In genomic region chr4:113469926-113470325, GRCh38 we compare ENCODE assay signal across 14 cellular contexts.
DNase-seq lines count a peak whose midpoint lies in the region; ATAC-seq and TF ChIP-seq lines count a peak whose summit lies in the region.
"Had no signal": no experiment of that assay in that cellular context is flagged by ENCODE, and none has a peak within 500 bp of the region (broad histone marks: within the 10 kb centered on the region; RNA-seq: fewer than 3 reads in every experiment).

No MANE protein-coding gene starts in this region.

- H3K36me3 ChIP-seq in CD8-positive, alpha-beta T cell (ENCODE audit: insufficient read depth, low read length) = no peaks in the 10 kb centered on the region
- H3K36me3 ChIP-seq in Panc1 (ENCODE audit: control insufficient read depth, insufficient read depth, low read length) (no peaks in the 10 kb centered on the region), sigmoid colon (peaks cover 0 to 6% (median 0%) of the 10 kb centered on the region in 4 donors)
- H3K36me3 ChIP-seq: MG63 had no signal

- H3K27me3 Mint-ChIP-seq in CD8-positive, alpha-beta T cell (ENCODE audit: low read depth) = no peaks in the 10 kb centered on the region

- TF ChIP-seq POLR2A in sigmoid colon (IDR thresholded peaks at IDR 0.05) = no peak

- in situ Hi-C loops in Panc1 (cut with HindIII; ENCODE audit: low pct_unique_long_range_greater_than_20kb, low sequenced_read_pairs) = no loop called here

- no peak overlapping the region for H3K4me3 ChIP-seq in CD8-positive, alpha-beta T cell (ENCODE audit: low read depth, low read length)
- H3K4me3 ChIP-seq in Panc1 (ENCODE audit: low read depth in 2 of 2, low read length in 2 of 2) (no peak overlapping the region), sigmoid colon (no peak overlapping the region)
- H3K4me3 ChIP-seq: MG63 had no signal

- intact Hi-C loops in CD8-positive, alpha-beta T cell (cut with DNase I, micrococcal nuclease) = no loop called here
- intact Hi-C loops in Panc1 (cut with micrococcal nuclease; ENCODE audit: unreplicated experiment) (no loop called here), sigmoid colon (cut with DNase I) (loop anchor here (2.0 kb wide), 1 partner anchor 21 kb away; no protein-coding TSS in a partner anchor)

- no peak for TF ChIP-seq CTCF in CD8-positive, alpha-beta T cell (IDR thresholded peaks at IDR 0.05)
- no peak for TF ChIP-seq CTCF in Panc1 (IDR thresholded peaks at IDR 0.05)
- no peak for TF ChIP-seq CTCF in foreskin keratinocyte (conservative IDR thresholded peaks at IDR 0.05)
- TF ChIP-seq CTCF in sigmoid colon (IDR thresholded peaks at IDR 0.05) = no peak
- TF ChIP-seq CTCF in GM10248 (IDR thresholded peaks at IDR 0.05; ENCODE audit: control extremely low read depth, extremely low read depth, low read depth, missing control alignments) = no peak

- H3K27ac Mint-ChIP-seq in CD8-positive, alpha-beta T cell = peak overlapping the region; percentile 16

- no peak for DNase-seq in CD8-positive, alpha-beta T cell
- DNase-seq in Panc1 (ENCODE audit: low read depth, low spot score) (no peak), foreskin keratinocyte (no peak), sigmoid colon (no peak), GM10248 (ENCODE audit: extremely low spot score) (no peak), NCI-H1105 (lab: John Stamatoyannopoulos, UW) (no peak)
- DNase-seq: activated CD8-positive, alpha-beta memory T cell treated with anti-CD3 and anti-CD28 coated beads, Interleukin-2, amount 50 U/mL, for 48 hours; EL; kidney; MG63; WERI-Rb-1 had no signal

- no peak overlapping the region for H3K4me3 Mint-ChIP-seq in CD8-positive, alpha-beta T cell

- H3K36me3 Mint-ChIP-seq in CD8-positive, alpha-beta T cell = peaks cover 44% of the 10 kb centered on the region

- no peak for ATAC-seq in CD8-positive, alpha-beta T cell
- ATAC-seq in Panc1 (no peak), foreskin keratinocyte (no peak), HG02870 (IDR thresholded peaks at IDR 0.05; ENCODE audit: unreplicated experiment) (no peak), GM18873 (IDR thresholded peaks at IDR 0.05; ENCODE audit: low FRiP score, unreplicated experiment) (no peak)

- H3K9me3 ChIP-seq in CD8-positive, alpha-beta T cell (ENCODE audit: low read length) = no peaks in the 10 kb centered on the region
- H3K9me3 ChIP-seq in Panc1 (ENCODE audit: control insufficient read depth, insufficient read depth, low read depth, low read length) (no peaks in the 10 kb centered on the region), sigmoid colon (no peaks in the 10 kb centered on the region)
- H3K9me3 ChIP-seq: MG63 had no signal

- no peaks in the 10 kb centered on the region for H3K4me1 Mint-ChIP-seq in CD8-positive, alpha-beta T cell (ENCODE audit: low read depth)

- no peaks in the 10 kb centered on the region for H3K9me3 Mint-ChIP-seq in CD8-positive, alpha-beta T cell

- TF ChIP-seq EP300 in sigmoid colon (IDR thresholded peaks at IDR 0.05) = no peak

- H3K27me3 ChIP-seq in CD8-positive, alpha-beta T cell (ENCODE audit: insufficient read depth, low read length) = no peaks in the 10 kb centered on the region
- H3K27me3 ChIP-seq in Panc1 (ENCODE audit: control insufficient read depth, insufficient read depth, low read length) (no peaks in the 10 kb centered on the region), foreskin keratinocyte (no peaks in the 10 kb centered on the region), sigmoid colon (no peaks in the 10 kb centered on the region)
- H3K27me3 ChIP-seq: MG63 had no signal

- BruUV-seq in Panc1 (replicated peaks; lab: Mats Ljungman, UMichigan) = no TSS peak

- POLR2A ChIA-PET in CD8-positive, alpha-beta T cell (lab: Charles Lee) = no interaction called here
- POLR2A ChIA-PET in Panc1 (lab: Charles Lee) = no interaction called here
- POLR2A ChIA-PET in GM10248 (lab: Yijun Ruan, JAX) = interaction anchor here (0.7 kb wide), 1 partner anchor 19 kb away, joined by 4 read pairs; no protein-coding TSS in a partner anchor

- 95 to 100% methylated on average over 1 of the region's 1 CpG for WGBS in sigmoid colon, 2 donors

- H3K27ac ChIP-seq in CD8-positive, alpha-beta T cell (ENCODE audit: low read depth, low read length) = no peak overlapping the region
- peak overlapping the region; percentile 85 for H3K27ac ChIP-seq in Panc1 (ENCODE audit: low read length)
- peak overlapping the region; percentile 77 for H3K27ac ChIP-seq in foreskin keratinocyte
- peak overlapping the region; percentile 80 to 89 (median 84) for H3K27ac ChIP-seq in sigmoid colon
- H3K27ac ChIP-seq: HL-60, WERI-Rb-1 had no signal

- H3K4me1 ChIP-seq in CD8-positive, alpha-beta T cell (ENCODE audit: insufficient read depth, low read length) = no peaks in the 10 kb centered on the region
- H3K4me1 ChIP-seq in Panc1 (ENCODE audit: control insufficient read depth, insufficient read depth, low read length) (peaks cover 20% of the 10 kb centered on the region), foreskin keratinocyte (peaks cover 31% of the 10 kb centered on the region), sigmoid colon (peaks cover 0 to 76% (median 58%) of the 10 kb centered on the region in 4 donors)

- CTCF ChIA-PET in CD8-positive, alpha-beta T cell (lab: Charles Lee) = no interaction called here
- CTCF ChIA-PET in Panc1 (lab: Charles Lee) = no interaction called here
- CTCF ChIA-PET in GM10248 (lab: Yijun Ruan, JAX) = no interaction called here
